Comparison of ENCODE assay signal across 2 cellular contexts in genomic region chr1:197066719-197067456, GRCh38.
TF ChIP-seq lines count a peak whose summit lies in the region.

A gene with protein sequence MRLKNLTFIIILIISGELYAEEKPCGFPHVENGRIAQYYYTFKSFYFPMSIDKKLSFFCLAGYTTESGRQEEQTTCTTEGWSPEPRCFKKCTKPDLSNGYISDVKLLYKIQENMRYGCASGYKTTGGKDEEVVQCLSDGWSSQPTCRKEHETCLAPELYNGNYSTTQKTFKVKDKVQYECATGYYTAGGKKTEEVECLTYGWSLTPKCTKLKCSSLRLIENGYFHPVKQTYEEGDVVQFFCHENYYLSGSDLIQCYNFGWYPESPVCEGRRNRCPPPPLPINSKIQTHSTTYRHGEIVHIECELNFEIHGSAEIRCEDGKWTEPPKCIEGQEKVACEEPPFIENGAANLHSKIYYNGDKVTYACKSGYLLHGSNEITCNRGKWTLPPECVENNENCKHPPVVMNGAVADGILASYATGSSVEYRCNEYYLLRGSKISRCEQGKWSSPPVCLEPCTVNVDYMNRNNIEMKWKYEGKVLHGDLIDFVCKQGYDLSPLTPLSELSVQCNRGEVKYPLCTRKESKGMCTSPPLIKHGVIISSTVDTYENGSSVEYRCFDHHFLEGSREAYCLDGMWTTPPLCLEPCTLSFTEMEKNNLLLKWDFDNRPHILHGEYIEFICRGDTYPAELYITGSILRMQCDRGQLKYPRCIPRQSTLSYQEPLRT (minus strand): TSS chr1:197067260. CDS start chr1:197067223, 37 bp downstream.

TF ChIP-seq in SK-N-SH, 30 proteins besides CTCF, POLR2A, EP300 and RAD21 (continued from another document):
- TF ChIP-seq FOXJ3 (CRISPR knock-in tag; IDR thresholded peaks at IDR 0.05) (no peak), CHD2 (IDR thresholded peaks at IDR 0.05; ENCODE audit: low read length, partially characterized antibody) (no peak), MEF2A (IDR thresholded peaks at IDR 0.05; ENCODE audit: borderline replicate concordance, low read depth) (no peak), RFX5 (IDR thresholded peaks at IDR 0.05; ENCODE audit: low read length) (no peak), ELF1 (IDR thresholded peaks at IDR 0.05) (no peak), RCOR1 (IDR thresholded peaks at IDR 0.05; ENCODE audit: low read length) (no peak), EZH2phosphoT487 (IDR thresholded peaks at IDR 0.05; ENCODE audit: borderline replicate concordance, low read depth) (no peak), FOXM1 (IDR thresholded peaks at IDR 0.05; ENCODE audit: low read depth) (no peak), SMC3 (IDR thresholded peaks at IDR 0.05; ENCODE audit: low read depth, low read length) (no peak), MXI1 (IDR thresholded peaks at IDR 0.05; ENCODE audit: low read depth, low read length) (no peak), NFIC (IDR thresholded peaks at IDR 0.05; ENCODE audit: borderline replicate concordance) (no peak)
- TF ChIP-seq, protein P1, sequence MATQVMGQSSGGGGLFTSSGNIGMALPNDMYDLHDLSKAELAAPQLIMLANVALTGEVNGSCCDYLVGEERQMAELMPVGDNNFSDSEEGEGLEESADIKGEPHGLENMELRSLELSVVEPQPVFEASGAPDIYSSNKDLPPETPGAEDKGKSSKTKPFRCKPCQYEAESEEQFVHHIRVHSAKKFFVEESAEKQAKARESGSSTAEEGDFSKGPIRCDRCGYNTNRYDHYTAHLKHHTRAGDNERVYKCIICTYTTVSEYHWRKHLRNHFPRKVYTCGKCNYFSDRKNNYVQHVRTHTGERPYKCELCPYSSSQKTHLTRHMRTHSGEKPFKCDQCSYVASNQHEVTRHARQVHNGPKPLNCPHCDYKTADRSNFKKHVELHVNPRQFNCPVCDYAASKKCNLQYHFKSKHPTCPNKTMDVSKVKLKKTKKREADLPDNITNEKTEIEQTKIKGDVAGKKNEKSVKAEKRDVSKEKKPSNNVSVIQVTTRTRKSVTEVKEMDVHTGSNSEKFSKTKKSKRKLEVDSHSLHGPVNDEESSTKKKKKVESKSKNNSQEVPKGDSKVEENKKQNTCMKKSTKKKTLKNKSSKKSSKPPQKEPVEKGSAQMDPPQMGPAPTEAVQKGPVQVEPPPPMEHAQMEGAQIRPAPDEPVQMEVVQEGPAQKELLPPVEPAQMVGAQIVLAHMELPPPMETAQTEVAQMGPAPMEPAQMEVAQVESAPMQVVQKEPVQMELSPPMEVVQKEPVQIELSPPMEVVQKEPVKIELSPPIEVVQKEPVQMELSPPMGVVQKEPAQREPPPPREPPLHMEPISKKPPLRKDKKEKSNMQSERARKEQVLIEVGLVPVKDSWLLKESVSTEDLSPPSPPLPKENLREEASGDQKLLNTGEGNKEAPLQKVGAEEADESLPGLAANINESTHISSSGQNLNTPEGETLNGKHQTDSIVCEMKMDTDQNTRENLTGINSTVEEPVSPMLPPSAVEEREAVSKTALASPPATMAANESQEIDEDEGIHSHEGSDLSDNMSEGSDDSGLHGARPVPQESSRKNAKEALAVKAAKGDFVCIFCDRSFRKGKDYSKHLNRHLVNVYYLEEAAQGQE (IDR thresholded peaks at IDR 0.05; ENCODE audit: low read depth, low read length) = no peak
- TF ChIP-seq, protein P2, sequence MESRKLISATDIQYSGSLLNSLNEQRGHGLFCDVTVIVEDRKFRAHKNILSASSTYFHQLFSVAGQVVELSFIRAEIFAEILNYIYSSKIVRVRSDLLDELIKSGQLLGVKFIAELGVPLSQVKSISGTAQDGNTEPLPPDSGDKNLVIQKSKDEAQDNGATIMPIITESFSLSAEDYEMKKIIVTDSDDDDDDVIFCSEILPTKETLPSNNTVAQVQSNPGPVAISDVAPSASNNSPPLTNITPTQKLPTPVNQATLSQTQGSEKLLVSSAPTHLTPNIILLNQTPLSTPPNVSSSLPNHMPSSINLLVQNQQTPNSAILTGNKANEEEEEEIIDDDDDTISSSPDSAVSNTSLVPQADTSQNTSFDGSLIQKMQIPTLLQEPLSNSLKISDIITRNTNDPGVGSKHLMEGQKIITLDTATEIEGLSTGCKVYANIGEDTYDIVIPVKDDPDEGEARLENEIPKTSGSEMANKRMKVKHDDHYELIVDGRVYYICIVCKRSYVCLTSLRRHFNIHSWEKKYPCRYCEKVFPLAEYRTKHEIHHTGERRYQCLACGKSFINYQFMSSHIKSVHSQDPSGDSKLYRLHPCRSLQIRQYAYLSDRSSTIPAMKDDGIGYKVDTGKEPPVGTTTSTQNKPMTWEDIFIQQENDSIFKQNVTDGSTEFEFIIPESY (IDR thresholded peaks at IDR 0.05; ENCODE audit: borderline replicate concordance, low read depth) = no peak

TF ChIP-seq in SK-N-SH treated with all-trans-retinoic acid at 6 μM for 48 hours, 23 proteins besides CTCF, POLR2A, EP300 and RAD21 (continued from another document):
- no peak for TF ChIP-seq POU6F1 (CRISPR knock-in tag; IDR thresholded peaks at IDR 0.05; ENCODE audit: borderline replicate concordance, low read depth)
- no peak for TF ChIP-seq TCF4 (CRISPR knock-in tag; IDR thresholded peaks at IDR 0.05; ENCODE audit: borderline replicate concordance)
- TF ChIP-seq, protein P3, sequence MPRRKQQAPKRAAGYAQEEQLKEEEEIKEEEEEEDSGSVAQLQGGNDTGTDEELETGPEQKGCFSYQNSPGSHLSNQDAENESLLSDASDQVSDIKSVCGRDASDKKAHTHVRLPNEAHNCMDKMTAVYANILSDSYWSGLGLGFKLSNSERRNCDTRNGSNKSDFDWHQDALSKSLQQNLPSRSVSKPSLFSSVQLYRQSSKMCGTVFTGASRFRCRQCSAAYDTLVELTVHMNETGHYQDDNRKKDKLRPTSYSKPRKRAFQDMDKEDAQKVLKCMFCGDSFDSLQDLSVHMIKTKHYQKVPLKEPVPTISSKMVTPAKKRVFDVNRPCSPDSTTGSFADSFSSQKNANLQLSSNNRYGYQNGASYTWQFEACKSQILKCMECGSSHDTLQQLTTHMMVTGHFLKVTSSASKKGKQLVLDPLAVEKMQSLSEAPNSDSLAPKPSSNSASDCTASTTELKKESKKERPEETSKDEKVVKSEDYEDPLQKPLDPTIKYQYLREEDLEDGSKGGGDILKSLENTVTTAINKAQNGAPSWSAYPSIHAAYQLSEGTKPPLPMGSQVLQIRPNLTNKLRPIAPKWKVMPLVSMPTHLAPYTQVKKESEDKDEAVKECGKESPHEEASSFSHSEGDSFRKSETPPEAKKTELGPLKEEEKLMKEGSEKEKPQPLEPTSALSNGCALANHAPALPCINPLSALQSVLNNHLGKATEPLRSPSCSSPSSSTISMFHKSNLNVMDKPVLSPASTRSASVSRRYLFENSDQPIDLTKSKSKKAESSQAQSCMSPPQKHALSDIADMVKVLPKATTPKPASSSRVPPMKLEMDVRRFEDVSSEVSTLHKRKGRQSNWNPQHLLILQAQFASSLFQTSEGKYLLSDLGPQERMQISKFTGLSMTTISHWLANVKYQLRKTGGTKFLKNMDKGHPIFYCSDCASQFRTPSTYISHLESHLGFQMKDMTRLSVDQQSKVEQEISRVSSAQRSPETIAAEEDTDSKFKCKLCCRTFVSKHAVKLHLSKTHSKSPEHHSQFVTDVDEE (CRISPR knock-in tag; IDR thresholded peaks at IDR 0.05) = no peak
- TF ChIP-seq ZNF565 (CRISPR knock-in tag; conservative IDR thresholded peaks at IDR 0.05; ENCODE audit: low read depth) = no peak
- no peak for TF ChIP-seq OSR1 (CRISPR knock-in tag; IDR thresholded peaks at IDR 0.05)
- no peak for TF ChIP-seq ZNF8 (CRISPR knock-in tag; IDR thresholded peaks at IDR 0.05)
- TF ChIP-seq BACH2 (CRISPR knock-in tag; IDR thresholded peaks at IDR 0.05; ENCODE audit: borderline replicate concordance) = no peak
- TF ChIP-seq ZNF70 (CRISPR knock-in tag; IDR thresholded peaks at IDR 0.05) = no peak
- TF ChIP-seq RARB (CRISPR knock-in tag; IDR thresholded peaks at IDR 0.05) = no peak
- no peak for TF ChIP-seq ARNTL (CRISPR knock-in tag; IDR thresholded peaks at IDR 0.05; ENCODE audit: borderline replicate concordance, low read depth)
- TF ChIP-seq GLIS3 (CRISPR knock-in tag; IDR thresholded peaks at IDR 0.05) = no peak
- no peak for TF ChIP-seq PPARA (CRISPR knock-in tag; IDR thresholded peaks at IDR 0.05; ENCODE audit: borderline replicate concordance)
- no peak for TF ChIP-seq ISL1 (CRISPR knock-in tag; IDR thresholded peaks at IDR 0.05)
- TF ChIP-seq SNAI2 (CRISPR knock-in tag; IDR thresholded peaks at IDR 0.05) = no peak
- no peak for TF ChIP-seq CREB5 (CRISPR knock-in tag; IDR thresholded peaks at IDR 0.05; ENCODE audit: low read depth)
- no peak for TF ChIP-seq PATZ1 (CRISPR knock-in tag; IDR thresholded peaks at IDR 0.05; ENCODE audit: borderline replicate concordance)
TF ChIP-seq in SK-N-SH treated with all-trans-retinoic acid at 6 μM for 48 hours: peak in this region for 0.
